15 cellular contexts compared by ENCODE assay signal in the genomic region with DNA sequence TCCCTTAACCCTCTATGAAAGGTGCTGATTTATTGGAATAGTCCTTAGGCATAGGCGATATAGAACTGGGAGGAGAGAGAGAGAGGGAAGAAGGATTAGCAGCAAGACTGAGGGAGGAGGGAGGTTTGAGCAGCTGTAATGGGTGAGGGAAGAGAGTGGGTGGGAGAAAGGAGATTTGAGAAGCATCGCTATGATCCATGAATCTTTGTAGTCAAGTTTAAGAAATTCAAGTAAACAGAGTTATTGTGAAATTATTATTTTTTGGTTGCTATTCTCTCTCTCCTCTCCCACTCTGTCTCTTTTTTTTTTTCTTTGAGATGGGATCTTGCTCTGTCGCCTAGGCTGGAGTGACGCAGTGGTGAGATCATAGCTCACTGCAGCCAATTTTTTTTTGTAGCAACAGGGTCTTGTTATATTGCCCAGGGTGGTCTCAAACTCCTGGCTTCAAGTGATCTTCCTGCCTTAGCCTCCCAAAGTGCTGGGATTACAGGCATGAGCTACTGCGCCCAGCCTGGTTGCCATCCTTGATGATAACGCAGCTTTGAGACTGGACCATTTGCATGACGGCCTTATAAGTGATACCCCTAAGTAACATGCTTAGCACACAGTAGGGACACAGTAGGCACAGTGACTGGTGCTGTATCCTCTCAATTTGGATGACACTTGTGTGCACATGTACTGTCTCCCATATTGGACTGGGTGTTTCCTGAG. TPM values are rescaled to one million over a fixed set of nuclear protein-coding genes. Genes with fewer than 3 reads are reported as not detected.
DNase-seq lines count a peak whose midpoint lies in the region; ATAC-seq and TF ChIP-seq lines count a peak whose summit lies in the region.
"Had no signal": no experiment of that assay in that cellular context is flagged by ENCODE, and none has a peak within 500 bp of the region (broad histone marks: within the 10 kb centered on the region; RNA-seq: fewer than 3 reads in every experiment).

No MANE protein-coding gene starts in this region.

- DNase-seq in NCI-H82 treated with DMSO at 0.1 percent for 48 hours (lab: John Stamatoyannopoulos, UW; ENCODE audit: unreplicated experiment), result peak; percentile 73
- DNase-seq in MCF 10A (ENCODE audit: unreplicated experiment), result peak; percentile 53
- DNase-seq in mesenteric fat pad (ENCODE audit: low spot score), result peak; percentile 39
- DNase-seq in tibial nerve (ENCODE audit: low spot score in 2 of 2), result no peak
- DNase-seq in transverse colon, result no peak
- no peak for DNase-seq in NCI-H2029 treated with DMSO at 0.1 percent for 48 hours (lab: John Stamatoyannopoulos, UW)
- DNase-seq: activated CD4-positive, alpha-beta T cell treated with anti-CD3 and anti-CD28 coated beads, Interleukin-2, amount 50 U/mL, for 48 hours; activated naive CD4-positive, alpha-beta T cell treated with anti-CD3 and anti-CD28 coated beads for 36 hours; cerebellar nuclear complex; GOT3; mucosa of descending colon; NCI-H2171; stimulated activated naive CD8-positive, alpha-beta T cell treated with anti-CD3 and anti-CD28 coated beads, Interleukin-15, Interleukin-2, amounts not matched to agents 100 U/mL and 50 U/mL, for 24 hours had no signal

- no peak for TF ChIP-seq CTCF in MCF 10A (IDR thresholded peaks at IDR 0.05; ENCODE audit: unreplicated experiment)
- no peak for TF ChIP-seq CTCF in tibial nerve (IDR thresholded peaks at IDR 0.05)
- TF ChIP-seq CTCF in transverse colon (IDR thresholded peaks at IDR 0.05), result no peak

- TSS peak; percentile 45 for BruUV-seq in MCF 10A (replicated peaks; lab: Mats Ljungman, UMichigan)

- H3K9me3 Mint-ChIP-seq in MCF 10A (ENCODE audit: unreplicated experiment), result peaks cover 7% of the 10 kb centered on the region

- TF ChIP-seq POLR2A in tibial nerve (IDR thresholded peaks at IDR 0.05), result no peak
- no peak for TF ChIP-seq POLR2A in transverse colon (IDR thresholded peaks at IDR 0.05)

- peak overlapping the region; percentile 99 for H3K27ac Mint-ChIP-seq in MCF 10A (ENCODE audit: low read depth, unreplicated experiment)
- H3K27ac Mint-ChIP-seq: activated naive CD4-positive, alpha-beta T cell treated with anti-CD3 and anti-CD28 coated beads for 36 hours had no signal

- H3K27me3 Mint-ChIP-seq in MCF 10A (ENCODE audit: insufficient read depth, unreplicated experiment), result no peaks in the 10 kb centered on the region

- H3K36me3 ChIP-seq in tibial nerve (no peaks in the 10 kb centered on the region), transverse colon (no peaks in the 10 kb centered on the region)

- POLR2A ChIA-PET in MCF 10A (lab: Yijun Ruan, JAX), result interaction anchor here (0.6 to 15.6 kb wide), 13 partner anchors 10 to 1307 kb away, joined by 3 to 614 read pairs (median 11); a partner anchor contains a TSS

- H3K4me1 ChIP-seq in tibial nerve (peaks cover 0 to 21% (median 3%) of the 10 kb centered on the region in 4 donors), transverse colon (peaks cover 0 to 11% (median 3%) of the 10 kb centered on the region in 4 donors)

- H3K4me1 Mint-ChIP-seq in MCF 10A (ENCODE audit: insufficient read depth, unreplicated experiment), result peaks cover 57% of the 10 kb centered on the region

- in situ Hi-C loops in transverse colon (cut with MboI; ENCODE audit: low pct_ligation_motif_present in 1 of 4, low pct_unique_long_range_greater_than_20kb in 1 of 4, low sequenced_read_pairs in 3 of 4), result no loop called here

- WGBS in tibial nerve, 2 donors, result 71 to 73% methylated on average over 7 of the region's 7 CpGs
- WGBS in transverse colon (ENCODE audit: low coverage in 1 of 2), 2 donors, result 90 to 93% methylated on average over 5 to 7 of the region's 7 CpGs

- peak overlapping the region in 3 of 4 donors; percentile 20 to 80 (median 56) for H3K27ac ChIP-seq in tibial nerve
- no peak overlapping the region for H3K27ac ChIP-seq in transverse colon

- ATAC-seq in GM21737 (IDR thresholded peaks at IDR 0.05; ENCODE audit: unreplicated experiment), result no peak
- ATAC-seq: mucosa of descending colon; stimulated activated naive CD8-positive, alpha-beta T cell treated with anti-CD3 and anti-CD28 coated beads, Interleukin-15, Interleukin-2, amounts not matched to agents 100 U/mL and 50 U/mL, for 24 hours had no signal

- CTCF ChIA-PET in MCF 10A (lab: Yijun Ruan, JAX), result interaction anchor here (0.7 to 4.7 kb wide), 14 partner anchors 11 to 334 kb away, joined by 3 to 34 read pairs (median 3); a partner anchor contains a TSS

- peaks cover 0 to 13% (median 4%) of the 10 kb centered on the region in 4 donors for H3K9me3 ChIP-seq in tibial nerve
- no peaks in the 10 kb centered on the region for H3K9me3 ChIP-seq in transverse colon
- H3K9me3 ChIP-seq: mucosa of descending colon had no signal

- no peak overlapping the region for H3K4me3 ChIP-seq in tibial nerve
- no peak overlapping the region for H3K4me3 ChIP-seq in transverse colon
- H3K4me3 ChIP-seq: mucosa of descending colon had no signal

- H3K4me3 Mint-ChIP-seq in MCF 10A (ENCODE audit: unreplicated experiment), result peak overlapping the region; percentile 62
- H3K4me3 Mint-ChIP-seq: activated naive CD4-positive, alpha-beta T cell treated with anti-CD3 and anti-CD28 coated beads for 36 hours had no signal

- TF ChIP-seq EP300 in tibial nerve (IDR thresholded peaks at IDR 0.05), result no peak
- no peak for TF ChIP-seq EP300 in transverse colon (IDR thresholded peaks at IDR 0.05; ENCODE audit: low read depth)

- intact Hi-C loops in MCF 10A (cut with micrococcal nuclease) (no loop called here), transverse colon (cut with DNase I; ENCODE audit: low total_unique reads) (no loop called here)

- H3K27me3 ChIP-seq in tibial nerve (no peaks in the 10 kb centered on the region), transverse colon (no peaks in the 10 kb centered on the region)

- H3K36me3 Mint-ChIP-seq in MCF 10A (ENCODE audit: insufficient read depth, unreplicated experiment), result peaks cover 12% of the 10 kb centered on the region

RNA-seq across cellular contexts. Expression of a gene that starts 21.0 kb away (rescaled TPM):
- total RNA-seq in MCF 10A (2022) (387 and 522 TPM in 2 replicates), mesenteric fat pad (0.16 TPM), tibial nerve (under 1 TPM in 1 of 4 donors, not detected in 3; 0.30 TPM), transverse colon (1 to 10 TPM in 3 of 4 donors, not detected in 1; 1.2 to 4.2 (median 2.5) TPM)
- total RNA-seq: G401 had no signal

RNA-seq across cellular contexts. Expression of a gene that starts 42.9 kb away (rescaled TPM):
- not detected in 2 replicates for total RNA-seq in MCF 10A (2022)
- total RNA-seq in mesenteric fat pad, result 0.39 TPM
- total RNA-seq in tibial nerve, result 1 to 10 TPM in 1 of 4 donors, not detected in 3; 1.5 TPM
- 1 to 10 TPM in 2 of 4 donors, under 1 TPM in 1, not detected in 1; 0.14 to 5.4 (median 4.9) TPM for total RNA-seq in transverse colon
- total RNA-seq: G401 had no signal

Comparison
In these comparisons a context has a peak if more than half of its experiments do, and no peak if none do; other contexts are left out.
1. DNase-seq: peak in NCI-H82 treated with DMSO at 0.1 percent for 48 hours (single experiment), MCF 10A (single experiment) and mesenteric fat pad (single experiment); none in tibial nerve (0 of 2), transverse colon (single experiment) and NCI-H2029 treated with DMSO at 0.1 percent for 48 hours (single experiment).
2. H3K27ac ChIP-seq: peak in tibial nerve (3 of 4); none in transverse colon (0 of 4).
3. RNA of a gene that starts 21.0 kb away (total RNA-seq): 387 to 522 TPM in MCF 10A; 1.2 to 4.2 TPM in transverse colon, 0.16 TPM in mesenteric fat pad (single experiment) and 0.30 TPM in tibial nerve; every median in the first group is over 10 times any median in the second.